8 cellular contexts compared by ENCODE assay signal in genomic region chr5:41636605-41637004, GRCh38.
DNase-seq lines count a peak whose midpoint lies in the region; ATAC-seq and TF ChIP-seq lines count a peak whose summit lies in the region.

No MANE protein-coding gene starts in this region.

- CTCF ChIA-PET in activated CD4-positive, alpha-beta T cell treated with anti-CD3 and anti-CD28 coated beads, Interleukin-2, amount 10 ng/mL, durations not matched to agents 7 days and 5 days (lab: Charles Lee) = no interaction called here
- CTCF ChIA-PET in PC-3 (lab: Charles Lee) = no interaction called here

- H3K79me2 ChIP-seq in PC-3 (ENCODE audit: low read length) = no peaks in the 10 kb centered on the region

- no peaks in the 10 kb centered on the region for H4K20me1 ChIP-seq in PC-3 (ENCODE audit: low read length)

- 0 out of 2 replicates have a peak, but pooled peaks cover 3% of the 10 kb centered on the region for H3K9me2 ChIP-seq in PC-3 (replicated peaks; ENCODE audit: low read length)

- H3K36me3 ChIP-seq in PC-3 (ENCODE audit: low read depth, low read length) = no peaks in the 10 kb centered on the region
- no peaks in the 10 kb centered on the region for H3K36me3 ChIP-seq in effector memory CD4-positive, alpha-beta T cell (ENCODE audit: control insufficient read depth, insufficient read depth, low read length)

- peak; percentile 83 for ATAC-seq in HG03139 (IDR thresholded peaks at IDR 0.05; ENCODE audit: unreplicated experiment)
- peak; percentile 80 for ATAC-seq in PC-3

- POLR2A ChIA-PET in activated CD4-positive, alpha-beta T cell treated with anti-CD3 and anti-CD28 coated beads, Interleukin-2, amount 10 ng/mL, durations not matched to agents 7 days and 5 days (lab: Charles Lee) = no interaction called here
- POLR2A ChIA-PET in PC-3 (lab: Charles Lee; ENCODE audit: unreplicated experiment) = no interaction called here

- intact Hi-C loops in PC-3 (cut with micrococcal nuclease) = no loop called here

- H3F3A ChIP-seq in PC-3 (ENCODE audit: low read length, unreplicated experiment) = no peaks in the 10 kb centered on the region

- no peak overlapping the region for H3K4me3 Mint-ChIP-seq in activated CD4-positive, alpha-beta T cell treated with anti-CD3 and anti-CD28 coated beads, Interleukin-2, amount 10 ng/mL, durations not matched to agents 7 days and 5 days

- no peaks in the 10 kb centered on the region for H3K4me1 ChIP-seq in PC-3 (ENCODE audit: insufficient read depth, low read length)
- H3K4me1 ChIP-seq in effector memory CD4-positive, alpha-beta T cell (ENCODE audit: control insufficient read depth, insufficient read depth, low read length, poor library complexity, severe bottlenecking) = no peaks in the 10 kb centered on the region

- no peaks in the 10 kb centered on the region for H3K36me3 Mint-ChIP-seq in activated CD4-positive, alpha-beta T cell treated with anti-CD3 and anti-CD28 coated beads, Interleukin-2, amount 10 ng/mL, durations not matched to agents 7 days and 5 days (ENCODE audit: low read depth)

- no peak overlapping the region for H3K9ac ChIP-seq in PC-3 (ENCODE audit: low read length)

- peaks cover 5% of the 10 kb centered on the region for H3K27me3 Mint-ChIP-seq in activated CD4-positive, alpha-beta T cell treated with anti-CD3 and anti-CD28 coated beads, Interleukin-2, amount 10 ng/mL, durations not matched to agents 7 days and 5 days

- H3K4me1 Mint-ChIP-seq in activated CD4-positive, alpha-beta T cell treated with anti-CD3 and anti-CD28 coated beads, Interleukin-2, amount 10 ng/mL, durations not matched to agents 7 days and 5 days = no peaks in the 10 kb centered on the region

- H3K9me3 Mint-ChIP-seq in activated CD4-positive, alpha-beta T cell treated with anti-CD3 and anti-CD28 coated beads, Interleukin-2, amount 10 ng/mL, durations not matched to agents 7 days and 5 days = no peaks in the 10 kb centered on the region

- no peak overlapping the region for H3K4me2 ChIP-seq in PC-3 (ENCODE audit: low read length)

- no peaks in the 10 kb centered on the region for H3K27me3 ChIP-seq in PC-3 (ENCODE audit: low read length)
- H3K27me3 ChIP-seq in effector memory CD4-positive, alpha-beta T cell (replicated peaks; ENCODE audit: control insufficient read depth, insufficient read depth, low read length, poor library complexity, severe bottlenecking) = no peaks in the 10 kb centered on the region

- no peak overlapping the region for H3K4me3 ChIP-seq in PC-3 (ENCODE audit: low read length)
- H3K4me3 ChIP-seq in effector memory CD4-positive, alpha-beta T cell (ENCODE audit: insufficient read depth, low read depth, low read length, poor library complexity, severe bottlenecking) = no peak overlapping the region

- no peaks in the 10 kb centered on the region for H3K9me3 ChIP-seq in PC-3 (ENCODE audit: low read length)
- no peaks in the 10 kb centered on the region for H3K9me3 ChIP-seq in effector memory CD4-positive, alpha-beta T cell (ENCODE audit: control insufficient read depth, low read length)

- peak; percentile 68 for TF ChIP-seq CTCF in PC-3 (conservative IDR thresholded peaks at IDR 0.05; ENCODE audit: low read depth, low read length)

- BruUV-seq in PC-3 (replicated peaks; lab: Mats Ljungman, UMichigan) = no TSS peak

- H2AFZ ChIP-seq in PC-3 (ENCODE audit: low read length) = no peak overlapping the region

- no peak overlapping the region for H3K27ac Mint-ChIP-seq in activated CD4-positive, alpha-beta T cell treated with anti-CD3 and anti-CD28 coated beads, Interleukin-2, amount 10 ng/mL, durations not matched to agents 7 days and 5 days

- H3K27ac ChIP-seq in PC-3 (ENCODE audit: low read length) = no peak overlapping the region
- no peak overlapping the region for H3K27ac ChIP-seq in effector memory CD4-positive, alpha-beta T cell (ENCODE audit: insufficient read depth, low read length, poor library complexity, severe bottlenecking)

- peak; percentile 2 for DNase-seq in activated CD4-positive, alpha-beta T cell treated with anti-CD3 and anti-CD28 coated beads for 48 hours
- DNase-seq in activated CD4-positive, alpha-beta T cell treated with anti-CD3 and anti-CD28 coated beads, Interleukin-2, amount 10 ng/mL, durations not matched to agents 7 days and 5 days = no peak
- DNase-seq in PC-3 (peak; percentile 72), kidney tubule cell (ENCODE audit: low spot score) (peak; percentile 16), cerebellar nuclear complex (lab: John Stamatoyannopoulos, UW) (no peak), epidermal melanocyte (ENCODE audit: insufficient read length, low spot score) (no peak)
- DNase-seq in effector memory CD4-positive, alpha-beta T cell = no peak

Comparison
In these comparisons a context has a peak if more than half of its experiments do, and no peak if none do; other contexts are left out.
1. DNase-seq: peak in activated CD4-positive, alpha-beta T cell treated with anti-CD3 and anti-CD28 coated beads for 48 hours (single experiment), PC-3 (single experiment) and kidney tubule cell (single experiment); none in activated CD4-positive, alpha-beta T cell treated with anti-CD3 and anti-CD28 coated beads, Interleukin-2, amount 10 ng/mL, durations not matched to agents 7 days and 5 days (single experiment), effector memory CD4-positive, alpha-beta T cell (0 of 3), cerebellar nuclear complex (0 of 2) and epidermal melanocyte (single experiment).